8 cellular contexts compared by ENCODE assay signal in genomic region chr3:184337981-184338380, GRCh38. TPM values are rescaled to one million over a fixed set of nuclear protein-coding genes. Genes with fewer than 3 reads are reported as not detected.
DNase-seq lines count a peak whose midpoint lies in the region; ATAC-seq and TF ChIP-seq lines count a peak whose summit lies in the region.

No MANE protein-coding gene starts in this region.

- H3K36me3 Mint-ChIP-seq in activated CD4-positive, alpha-beta T cell treated with anti-CD3 and anti-CD28 coated beads, Interleukin-2, amount 10 ng/mL, durations not matched to agents 24 days and 14 days (ENCODE audit: low read depth), result peaks cover 30% of the 10 kb centered on the region
- H3K36me3 Mint-ChIP-seq in central memory CD8-positive, alpha-beta T cell (ENCODE audit: insufficient read depth), result peaks cover 32% of the 10 kb centered on the region
- H3K36me3 Mint-ChIP-seq in mesothelial cell of epicardium, result peaks cover 6% of the 10 kb centered on the region

- peaks cover 55% of the 10 kb centered on the region for H3K4me1 Mint-ChIP-seq in activated CD4-positive, alpha-beta T cell treated with anti-CD3 and anti-CD28 coated beads, Interleukin-2, amount 10 ng/mL, durations not matched to agents 24 days and 14 days
- H3K4me1 Mint-ChIP-seq in central memory CD8-positive, alpha-beta T cell, result peaks cover 45% of the 10 kb centered on the region
- H3K4me1 Mint-ChIP-seq in mesothelial cell of epicardium, result peaks cover 25% of the 10 kb centered on the region
- peaks cover 58% of the 10 kb centered on the region for H3K4me1 Mint-ChIP-seq in stimulated activated naive CD8-positive, alpha-beta T cell treated with anti-CD3 and anti-CD28 coated beads, Interleukin-15, amount 100 ng/mL, for 72 hours

- no peaks in the 10 kb centered on the region for H3K9me3 ChIP-seq in thymus (ENCODE audit: control insufficient read depth)

- H3K27me3 ChIP-seq in thymus (ENCODE audit: control insufficient read depth, insufficient read depth), result no peaks in the 10 kb centered on the region

- no peak overlapping the region for H3K4me3 ChIP-seq in thymus (ENCODE audit: low read length)

- H3K27me3 Mint-ChIP-seq in activated CD4-positive, alpha-beta T cell treated with anti-CD3 and anti-CD28 coated beads, Interleukin-2, amount 10 ng/mL, durations not matched to agents 24 days and 14 days, result no peaks in the 10 kb centered on the region
- no peaks in the 10 kb centered on the region for H3K27me3 Mint-ChIP-seq in central memory CD8-positive, alpha-beta T cell
- H3K27me3 Mint-ChIP-seq in mesothelial cell of epicardium (ENCODE audit: low read depth), result no peaks in the 10 kb centered on the region
- no peaks in the 10 kb centered on the region for H3K27me3 Mint-ChIP-seq in stimulated activated naive CD8-positive, alpha-beta T cell treated with anti-CD3 and anti-CD28 coated beads, Interleukin-15, amount 100 ng/mL, for 72 hours

- H3K4me1 ChIP-seq in thymus (ENCODE audit: control insufficient read depth, insufficient read depth, low read length), result peaks cover 9% of the 10 kb centered on the region

- no peaks in the 10 kb centered on the region for H3K9me3 Mint-ChIP-seq in activated CD4-positive, alpha-beta T cell treated with anti-CD3 and anti-CD28 coated beads, Interleukin-2, amount 10 ng/mL, durations not matched to agents 24 days and 14 days
- no peaks in the 10 kb centered on the region for H3K9me3 Mint-ChIP-seq in central memory CD8-positive, alpha-beta T cell
- no peaks in the 10 kb centered on the region for H3K9me3 Mint-ChIP-seq in mesothelial cell of epicardium
- no peaks in the 10 kb centered on the region for H3K9me3 Mint-ChIP-seq in stimulated activated naive CD8-positive, alpha-beta T cell treated with anti-CD3 and anti-CD28 coated beads, Interleukin-15, amount 100 ng/mL, for 72 hours

- peak overlapping the region; percentile 23 for H3K4me3 Mint-ChIP-seq in activated CD4-positive, alpha-beta T cell treated with anti-CD3 and anti-CD28 coated beads, Interleukin-2, amount 10 ng/mL, durations not matched to agents 24 days and 14 days
- no peak overlapping the region for H3K4me3 Mint-ChIP-seq in central memory CD8-positive, alpha-beta T cell
- H3K4me3 Mint-ChIP-seq in mesothelial cell of epicardium, result peak overlapping the region; percentile 83
- H3K4me3 Mint-ChIP-seq in stimulated activated naive CD8-positive, alpha-beta T cell treated with anti-CD3 and anti-CD28 coated beads, Interleukin-15, amount 100 ng/mL, for 72 hours, result peak overlapping the region in 1 of 2 donors; percentile 32

- H3K27ac Mint-ChIP-seq in activated CD4-positive, alpha-beta T cell treated with anti-CD3 and anti-CD28 coated beads, Interleukin-2, amount 10 ng/mL, durations not matched to agents 24 days and 14 days, result no peak overlapping the region
- H3K27ac Mint-ChIP-seq in central memory CD8-positive, alpha-beta T cell (ENCODE audit: low read depth), result peak overlapping the region; percentile 68
- H3K27ac Mint-ChIP-seq in mesothelial cell of epicardium, result peak overlapping the region; percentile 87
- H3K27ac Mint-ChIP-seq in stimulated activated naive CD8-positive, alpha-beta T cell treated with anti-CD3 and anti-CD28 coated beads, Interleukin-15, amount 100 ng/mL, for 72 hours, result peak overlapping the region in 1 of 2 donors; percentile 31

- peaks cover 20% of the 10 kb centered on the region for H3K36me3 ChIP-seq in thymus (ENCODE audit: control insufficient read depth, insufficient read depth)

- intact Hi-C loops in activated CD4-positive, alpha-beta T cell treated with anti-CD3 and anti-CD28 coated beads, Interleukin-2, amount 10 ng/mL, durations not matched to agents 24 days and 14 days (cut with micrococcal nuclease), result no loop called here

- 90% methylated on average over 7 of the region's 7 CpGs for WGBS in thymus

- peak overlapping the region; percentile 59 for H3K27ac ChIP-seq in thymus (ENCODE audit: low read depth)

- TF ChIP-seq CTCF in mesothelial cell of epicardium (IDR thresholded peaks at IDR 0.05; ENCODE audit: unreplicated experiment), result no peak

- ATAC-seq in central memory CD8-positive, alpha-beta T cell (replicated peaks; ENCODE audit: extremely low read depth, poor library complexity, severe bottlenecking), result no peak
- no peak for ATAC-seq in stimulated activated naive CD8-positive, alpha-beta T cell treated with anti-CD3 and anti-CD28 coated beads, Interleukin-15, amount 100 ng/mL, for 72 hours
- no peak for ATAC-seq in GM19395 (IDR thresholded peaks at IDR 0.05; ENCODE audit: unreplicated experiment)

- DNase-seq in activated CD4-positive, alpha-beta T cell treated with anti-CD3 and anti-CD28 coated beads, Interleukin-2, amount 10 ng/mL, durations not matched to agents 24 days and 14 days, result no peak
- no peak for DNase-seq in activated CD4-positive, alpha-beta T cell treated with anti-CD3 and anti-CD28 coated beads, Interleukin-2, amount 50 U/mL, for 4 hours
- DNase-seq in central memory CD8-positive, alpha-beta T cell (ENCODE audit: low spot score in 2 of 2), result no peak
- DNase-seq in mesothelial cell of epicardium (ENCODE audit: low spot score in 2 of 2, unreplicated experiment in 2 of 2) (no peak), NCI-H2227 treated with DMSO at 0.1 percent for 48 hours (lab: John Stamatoyannopoulos, UW) (no peak)
- no peak for DNase-seq in stimulated activated naive CD8-positive, alpha-beta T cell treated with anti-CD3 and anti-CD28 coated beads, Interleukin-15, amount 100 ng/mL, for 72 hours

RNA-seq across cellular contexts. Expression of gene FAM131A, which starts 0.6 kb away (rescaled TPM):
- 8.6 and 8.7 TPM in 2 replicates for total RNA-seq in activated CD4-positive, alpha-beta T cell treated with anti-CD3 and anti-CD28 coated beads, Interleukin-2, amount 10 ng/mL, durations not matched to agents 24 days and 14 days
- total RNA-seq in mesothelial cell of epicardium, result 14.3 to 17.4 TPM (median 15.1 TPM) in 3 replicates
- polyA plus RNA-seq in thymus, result 11.7 TPM

RNA-seq across cellular contexts. Expression of gene CLCN2, which starts 23.4 kb away (rescaled TPM):
- total RNA-seq in activated CD4-positive, alpha-beta T cell treated with anti-CD3 and anti-CD28 coated beads, Interleukin-2, amount 10 ng/mL, durations not matched to agents 24 days and 14 days, result 8.3 and 8.4 TPM in 2 replicates
- 16.6 to 17.0 TPM (median 16.9 TPM) in 3 replicates for total RNA-seq in mesothelial cell of epicardium
- 7.0 TPM for polyA plus RNA-seq in thymus

RNA-seq across cellular contexts. Expression of gene POLR2H, which starts 23.5 kb away (rescaled TPM):
- 159 and 161 TPM in 2 replicates for total RNA-seq in activated CD4-positive, alpha-beta T cell treated with anti-CD3 and anti-CD28 coated beads, Interleukin-2, amount 10 ng/mL, durations not matched to agents 24 days and 14 days
- total RNA-seq in mesothelial cell of epicardium, result 76.4 to 82.4 TPM (median 78.7 TPM) in 3 replicates
- polyA plus RNA-seq in thymus, result 117 TPM

RNA-seq across cellular contexts. Expression of gene EIF4G1, which starts 23.6 kb away (rescaled TPM):
- total RNA-seq in activated CD4-positive, alpha-beta T cell treated with anti-CD3 and anti-CD28 coated beads, Interleukin-2, amount 10 ng/mL, durations not matched to agents 24 days and 14 days, result 680 and 700 TPM in 2 replicates
- total RNA-seq in mesothelial cell of epicardium, result 364 to 377 TPM (median 376 TPM) in 3 replicates
- polyA plus RNA-seq in thymus, result 97.5 TPM

RNA-seq across cellular contexts. Expression of gene PSMD2, which starts 38.9 kb away (rescaled TPM):
- total RNA-seq in activated CD4-positive, alpha-beta T cell treated with anti-CD3 and anti-CD28 coated beads, Interleukin-2, amount 10 ng/mL, durations not matched to agents 24 days and 14 days, result 280 and 283 TPM in 2 replicates
- 223 to 240 TPM (median 232 TPM) in 3 replicates for total RNA-seq in mesothelial cell of epicardium
- polyA plus RNA-seq in thymus, result 76.1 TPM
